ENCODE assay signal across 8 cellular contexts in the genomic region with DNA sequence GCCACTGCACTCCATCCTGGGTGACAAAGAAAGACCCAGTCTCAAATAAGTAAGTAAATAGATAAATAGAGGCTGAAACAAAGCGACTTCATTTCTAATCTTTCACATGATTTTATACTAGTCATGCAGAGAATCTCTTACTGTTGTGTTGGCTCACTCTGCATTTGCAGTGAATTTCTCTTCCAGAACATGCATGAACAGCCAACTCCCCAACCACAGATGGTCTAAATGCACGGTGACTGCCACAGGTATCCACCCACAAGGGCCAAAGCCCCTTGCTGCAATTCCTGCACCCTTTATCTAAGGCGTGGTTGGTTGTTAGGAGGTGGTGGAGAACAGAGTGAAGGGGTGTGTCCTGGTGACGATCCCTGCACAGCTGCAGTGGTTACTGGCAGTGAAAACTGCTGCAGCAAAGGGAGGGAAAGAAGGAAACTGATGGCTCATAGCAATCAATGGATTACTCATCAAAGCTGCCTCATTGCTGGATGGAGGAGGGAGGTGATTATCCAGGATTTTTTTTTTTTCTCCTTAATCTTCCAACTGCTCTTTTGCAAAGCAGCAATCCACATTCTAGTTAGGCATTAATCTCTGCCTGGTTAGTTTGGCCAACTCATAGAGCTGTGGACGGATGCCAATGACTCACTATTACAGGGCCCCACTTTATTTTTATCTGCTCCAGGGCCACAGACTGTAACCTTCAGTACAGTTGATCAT. TPM values are rescaled to one million over a fixed set of nuclear protein-coding genes. Genes with fewer than 3 reads are reported as not detected.
DNase-seq lines count a peak whose midpoint lies in the region; ATAC-seq and TF ChIP-seq lines count a peak whose summit lies in the region.

No MANE protein-coding gene starts in this region.

- peak overlapping the region; percentile 45 for H3K4me3 ChIP-seq in GM23248
- H3K4me3 ChIP-seq in mesenchymal stem cell (ENCODE audit: insufficient read depth in 1 of 2, low read depth in 1 of 2, low read length in 2 of 2): peak overlapping the region in 1 of 2 experiments; percentile 66

- peaks cover 42% of the 10 kb centered on the region for H3K4me1 Mint-ChIP-seq in central memory CD8-positive, alpha-beta T cell

- in situ Hi-C loops in GM23248 (cut with MboI) (no loop called here), GM13976 (cut with MboI; ENCODE audit: low sequenced_read_pairs, unreplicated experiment) (no loop called here)

- H2AFZ ChIP-seq in GM23248: no peak overlapping the region
- no peak overlapping the region for H2AFZ ChIP-seq in mesenchymal stem cell (ENCODE audit: low read depth, low read length)

- peak overlapping the region in 1 of 2 experiments; percentile 24 for H3K18ac ChIP-seq in mesenchymal stem cell (ENCODE audit: low read depth in 1 of 2, low read length in 2 of 2)

- H2AK5ac ChIP-seq in mesenchymal stem cell (ENCODE audit: low read length, severe bottlenecking): no peak overlapping the region

- H3K36me3 ChIP-seq in GM23248 (ENCODE audit: low read depth): no peaks in the 10 kb centered on the region
- no peaks in the 10 kb centered on the region for H3K36me3 ChIP-seq in mesenchymal stem cell (ENCODE audit: control insufficient read depth in 1 of 2, insufficient read depth in 2 of 2, low read depth in 1 of 2, low read length in 2 of 2)

- H3K9ac ChIP-seq in GM23248 (peak overlapping the region; percentile 37), mesenchymal stem cell (ENCODE audit: low read length) (peak overlapping the region; percentile 71)

- H3K79me2 ChIP-seq in GM23248 (ENCODE audit: insufficient read depth): no peaks in the 10 kb centered on the region

- H3K4ac ChIP-seq in mesenchymal stem cell (ENCODE audit: low read depth in 1 of 2, low read length in 2 of 2): no peak overlapping the region

- H2BK120ac ChIP-seq in mesenchymal stem cell (ENCODE audit: low read depth, low read length): no peak overlapping the region

- H2BK12ac ChIP-seq in mesenchymal stem cell (ENCODE audit: low read length in 2 of 2): peak overlapping the region; percentile 33 to 70

- no peak overlapping the region for H4K8ac ChIP-seq in mesenchymal stem cell (ENCODE audit: low read length)

- no peaks in the 10 kb centered on the region for H3K9me3 ChIP-seq in GM23248 (ENCODE audit: low read depth)
- H3K9me3 ChIP-seq in mesenchymal stem cell (ENCODE audit: control insufficient read depth, low read length): no peaks in the 10 kb centered on the region

- ATAC-seq in central memory CD8-positive, alpha-beta T cell (replicated peaks; ENCODE audit: extremely low read depth, poor library complexity, severe bottlenecking): no peak
- no peak for ATAC-seq in GM21367 (IDR thresholded peaks at IDR 0.05; ENCODE audit: unreplicated experiment)

- H3K4me2 ChIP-seq in GM23248 (ENCODE audit: unreplicated experiment): peak overlapping the region; percentile 66
- H3K4me2 ChIP-seq in mesenchymal stem cell (ENCODE audit: low read length, poor library complexity, severe bottlenecking): peak overlapping the region; percentile 55

- no peaks in the 10 kb centered on the region for H3K27me3 Mint-ChIP-seq in central memory CD8-positive, alpha-beta T cell

- TF ChIP-seq CTCF in GM13976 (IDR thresholded peaks at IDR 0.05; ENCODE audit: borderline replicate concordance, control extremely low read depth, extremely low read depth, insufficient read depth, missing control alignments): no peak

- peaks cover 4% of the 10 kb centered on the region for H3K79me1 ChIP-seq in mesenchymal stem cell (replicated peaks; ENCODE audit: low read length, poor library complexity, severe bottlenecking)

- peaks cover 30% of the 10 kb centered on the region for H3F3A ChIP-seq in GM23248 (ENCODE audit: insufficient read depth)

- 2 to 3% methylated on average over 5 of the region's 5 CpGs for WGBS in GM23248 (ENCODE audit: low coverage in 1 of 2, low lambda C conversion rate in 2 of 2, missing lambda C conversion rate in 2 of 2), 2 experiments
- 18% methylated on average over 4 of the region's 5 CpGs for WGBS in mesenchymal stem cell

- H3K36me3 Mint-ChIP-seq in central memory CD8-positive, alpha-beta T cell (ENCODE audit: insufficient read depth): peaks cover 1% of the 10 kb centered on the region

- H3K27ac Mint-ChIP-seq in central memory CD8-positive, alpha-beta T cell (ENCODE audit: low read depth): no peak overlapping the region

- no peaks in the 10 kb centered on the region for H4K20me1 ChIP-seq in GM23248 (ENCODE audit: insufficient read depth)

- H3K9me2 ChIP-seq in GM23248 (ENCODE audit: insufficient read depth): no peaks in the 10 kb centered on the region

- DNase-seq in activated CD4-positive, alpha-beta T cell treated with anti-CD3 and anti-CD28 coated beads for 48 hours: peak; percentile 39
- DNase-seq in activated CD4-positive, alpha-beta T cell treated with anti-CD3 and anti-CD28 coated beads, Interleukin-2, amount 50 U/mL, for 1 hour: no peak
- DNase-seq in GM23248: peak; percentile 94
- peak; percentile 20 for DNase-seq in NCI-H1694 treated with DMSO at 0.1 percent for 48 hours (lab: John Stamatoyannopoulos, UW)
- DNase-seq in central memory CD8-positive, alpha-beta T cell (ENCODE audit: low spot score in 2 of 2): no peak
- DNase-seq in mesenchymal stem cell: peak; percentile 90
- DNase-seq in GM13976 (ENCODE audit: low spot score): no peak

- H3K9me3 Mint-ChIP-seq in central memory CD8-positive, alpha-beta T cell: no peaks in the 10 kb centered on the region

- H2BK5ac ChIP-seq in mesenchymal stem cell (ENCODE audit: low read depth, low read length, poor library complexity, severe bottlenecking): no peak overlapping the region

- H3K4me1 ChIP-seq in GM23248 (ENCODE audit: insufficient read depth): peaks cover 30% of the 10 kb centered on the region
- peaks cover 5% of the 10 kb centered on the region for H3K4me1 ChIP-seq in mesenchymal stem cell (ENCODE audit: control insufficient read depth, insufficient read depth, low read depth, low read length)

- H2BK15ac ChIP-seq in mesenchymal stem cell (ENCODE audit: low read depth, poor library complexity, severe bottlenecking): no peak overlapping the region

- H3K14ac ChIP-seq in mesenchymal stem cell (ENCODE audit: low read length in 2 of 2): peak overlapping the region in 1 of 2 experiments; percentile 19

- H3K23ac ChIP-seq in mesenchymal stem cell (ENCODE audit: low read length in 2 of 2): no peak overlapping the region

- H4K91ac ChIP-seq in mesenchymal stem cell (ENCODE audit: low read length): no peak overlapping the region

- H3K27me3 ChIP-seq in GM23248 (replicated peaks; ENCODE audit: insufficient read depth): no peaks in the 10 kb centered on the region
- H3K27me3 ChIP-seq in mesenchymal stem cell (ENCODE audit: control insufficient read depth in 1 of 2, insufficient read depth in 1 of 2, low read length in 2 of 2): no peaks in the 10 kb centered on the region

- H3K27ac ChIP-seq in GM23248: peak overlapping the region; percentile 70
- H3K27ac ChIP-seq in mesenchymal stem cell (ENCODE audit: low read length, poor library complexity, severe bottlenecking): peak overlapping the region; percentile 94

- H3K4me3 Mint-ChIP-seq in central memory CD8-positive, alpha-beta T cell: peak overlapping the region; percentile 54

RNA-seq across cellular contexts. Expression of gene PRTFDC1, which starts 50.6 kb away (rescaled TPM):
- 11.4 and 22.0 TPM in 2 replicates for total RNA-seq in GM23248 (2014; rRNA removed; shearing (Covaris generic))
- polyA plus RNA-seq in GM23248 (2016; fragmentation: Nextera tagmentation; extraction: Ambion mirVana): 13.9 and 16.0 TPM in 2 replicates
- polyA plus RNA-seq in mesenchymal stem cell (2013, experiment 1 of 2): 13.7 TPM
- 14.3 TPM for polyA plus RNA-seq in mesenchymal stem cell (2013, experiment 2 of 2)

Comparison
In these comparisons a context has a peak if more than half of its experiments do, and no peak if none do; other contexts are left out.
1. DNase-seq: peak in activated CD4-positive, alpha-beta T cell treated with anti-CD3 and anti-CD28 coated beads for 48 hours (single experiment), GM23248 (single experiment), NCI-H1694 treated with DMSO at 0.1 percent for 48 hours (single experiment) and mesenchymal stem cell (single experiment); none in activated CD4-positive, alpha-beta T cell treated with anti-CD3 and anti-CD28 coated beads, Interleukin-2, amount 50 U/mL, for 1 hour (single experiment), central memory CD8-positive, alpha-beta T cell (0 of 2) and GM13976 (single experiment).